Comparison of ENCODE assay signal across 1 cellular context in genomic region chr11:102157219-102157618, GRCh38.
TF ChIP-seq lines count a peak whose summit lies in the region.

No MANE protein-coding gene starts in this region.

TF ChIP-seq in GM23338, 12 proteins besides CTCF, POLR2A, EP300 and RAD21 (continued from another document):
- TF ChIP-seq, protein P1, sequence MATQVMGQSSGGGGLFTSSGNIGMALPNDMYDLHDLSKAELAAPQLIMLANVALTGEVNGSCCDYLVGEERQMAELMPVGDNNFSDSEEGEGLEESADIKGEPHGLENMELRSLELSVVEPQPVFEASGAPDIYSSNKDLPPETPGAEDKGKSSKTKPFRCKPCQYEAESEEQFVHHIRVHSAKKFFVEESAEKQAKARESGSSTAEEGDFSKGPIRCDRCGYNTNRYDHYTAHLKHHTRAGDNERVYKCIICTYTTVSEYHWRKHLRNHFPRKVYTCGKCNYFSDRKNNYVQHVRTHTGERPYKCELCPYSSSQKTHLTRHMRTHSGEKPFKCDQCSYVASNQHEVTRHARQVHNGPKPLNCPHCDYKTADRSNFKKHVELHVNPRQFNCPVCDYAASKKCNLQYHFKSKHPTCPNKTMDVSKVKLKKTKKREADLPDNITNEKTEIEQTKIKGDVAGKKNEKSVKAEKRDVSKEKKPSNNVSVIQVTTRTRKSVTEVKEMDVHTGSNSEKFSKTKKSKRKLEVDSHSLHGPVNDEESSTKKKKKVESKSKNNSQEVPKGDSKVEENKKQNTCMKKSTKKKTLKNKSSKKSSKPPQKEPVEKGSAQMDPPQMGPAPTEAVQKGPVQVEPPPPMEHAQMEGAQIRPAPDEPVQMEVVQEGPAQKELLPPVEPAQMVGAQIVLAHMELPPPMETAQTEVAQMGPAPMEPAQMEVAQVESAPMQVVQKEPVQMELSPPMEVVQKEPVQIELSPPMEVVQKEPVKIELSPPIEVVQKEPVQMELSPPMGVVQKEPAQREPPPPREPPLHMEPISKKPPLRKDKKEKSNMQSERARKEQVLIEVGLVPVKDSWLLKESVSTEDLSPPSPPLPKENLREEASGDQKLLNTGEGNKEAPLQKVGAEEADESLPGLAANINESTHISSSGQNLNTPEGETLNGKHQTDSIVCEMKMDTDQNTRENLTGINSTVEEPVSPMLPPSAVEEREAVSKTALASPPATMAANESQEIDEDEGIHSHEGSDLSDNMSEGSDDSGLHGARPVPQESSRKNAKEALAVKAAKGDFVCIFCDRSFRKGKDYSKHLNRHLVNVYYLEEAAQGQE (IDR thresholded peaks at IDR 0.05; ENCODE audit: unreplicated experiment) = no peak
TF ChIP-seq in GM23338: peak in this region for 0.
